Comparison of ENCODE assay signal across 27 cellular contexts in the genomic region with DNA sequence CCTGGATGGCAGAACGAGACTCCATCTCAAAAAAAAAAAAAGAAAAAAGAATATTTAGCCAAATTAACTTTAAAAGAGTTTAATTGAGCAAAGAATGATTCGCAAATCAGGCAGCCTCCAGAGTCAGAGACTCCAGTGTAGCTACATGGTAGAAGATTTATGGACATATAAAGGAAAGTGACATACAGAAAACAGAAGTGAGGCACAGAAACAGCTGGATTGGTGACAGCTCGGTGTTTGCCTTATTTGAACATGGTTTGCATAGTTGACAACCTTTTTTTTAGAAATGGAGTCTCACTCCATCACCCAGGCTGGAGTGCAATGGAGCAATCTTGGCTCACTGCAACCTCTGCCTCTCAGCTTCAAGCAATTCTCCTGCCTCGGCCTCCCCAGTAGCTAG.
"Had no signal": no experiment of that assay in that cellular context is flagged by ENCODE, and none has a peak within 500 bp of the region (broad histone marks: within the 10 kb centered on the region; RNA-seq: fewer than 3 reads in every experiment).

No MANE protein-coding gene starts in this region.

- H3K4me3 ChIP-seq: coronary artery, esophagus muscularis mucosa, gastrocnemius medialis, heart left ventricle had no signal

- H3K9me3 ChIP-seq: esophagus muscularis mucosa, gastrocnemius medialis, heart left ventricle had no signal

- ATAC-seq: activated CD4-positive, CD25-positive, alpha-beta regulatory T cell treated with anti-CD3 and anti-CD28 coated beads, Interleukin-2, amount 50 U/mL, for 24 hours; activated CD8-positive, alpha-beta T cell treated with anti-CD3 and anti-CD28 coated beads for 36 hours; activated T-cell treated with anti-CD3 and anti-CD28 coated beads, Interleukin-2, amount 50 U/mL, for 4 hours; activated T-helper 17 cell treated with anti-CD3 and anti-CD28 coated beads, Interleukin-2, amount 50 U/mL, for 72 hours; effector memory CD8-positive, alpha-beta T cell; foreskin keratinocyte; gastrocnemius medialis; heart left ventricle had no signal

- H3K27ac ChIP-seq: brain microvascular endothelial cell, coronary artery, esophagus muscularis mucosa, foreskin keratinocyte, gastrocnemius medialis, heart left ventricle, WERI-Rb-1 had no signal

- DNase-seq: activated B cell treated with CpG ODN at 0.5 μM for 24 hours; activated CD4-positive, alpha-beta T cell treated with anti-CD3 and anti-CD28 coated beads for 48 hours; activated CD4-positive, alpha-beta T cell treated with anti-CD3 and anti-CD28 coated beads, Interleukin-2, amount 50 U/mL, for 1 hour; activated CD4-positive, alpha-beta T cell treated with anti-CD3 and anti-CD28 coated beads, Interleukin-2, amount 50 U/mL, for 48 hours; activated CD8-positive, alpha-beta memory T cell treated with anti-CD3 and anti-CD28 coated beads for 24 hours; activated CD8-positive, alpha-beta T cell treated with anti-CD3 and anti-CD28 coated beads for 36 hours; activated effector memory CD4-positive, alpha-beta T cell treated with Interleukin-2 at 50 U/mL for 16 hours; activated gamma-delta T cell treated with Interleukin-2 at 50 U/mL for 16 hours; activated naive CD4-positive, alpha-beta T cell treated with anti-CD3 and anti-CD28 coated beads, Interleukin-2, amount 50 U/mL, for 16 hours; activated naive CD4-positive, alpha-beta T cell treated with Interleukin-2 at 50 U/mL for 16 hours; activated T-cell treated with anti-CD3 and anti-CD28 coated beads, Interleukin-2, amount 50 U/mL, for 4 hours; amniotic stem cell; anterior cingulate cortex; brain microvascular endothelial cell; effector CD4-positive, alpha-beta T cell; effector memory CD8-positive, alpha-beta T cell; erythroblast; foreskin keratinocyte; gastrocnemius medialis; glutamatergic neuron; T1000; WERI-Rb-1 had no signal

- H3K36me3 ChIP-seq: brain microvascular endothelial cell, esophagus muscularis mucosa, gastrocnemius medialis, heart left ventricle, WERI-Rb-1 had no signal

- H3K4me1 ChIP-seq: foreskin keratinocyte, gastrocnemius medialis had no signal

- H3K27me3 ChIP-seq: brain microvascular endothelial cell, esophagus muscularis mucosa, foreskin keratinocyte, gastrocnemius medialis, heart left ventricle had no signal
